Comparison of ENCODE assay signal across 8 cellular contexts in the genomic region with DNA sequence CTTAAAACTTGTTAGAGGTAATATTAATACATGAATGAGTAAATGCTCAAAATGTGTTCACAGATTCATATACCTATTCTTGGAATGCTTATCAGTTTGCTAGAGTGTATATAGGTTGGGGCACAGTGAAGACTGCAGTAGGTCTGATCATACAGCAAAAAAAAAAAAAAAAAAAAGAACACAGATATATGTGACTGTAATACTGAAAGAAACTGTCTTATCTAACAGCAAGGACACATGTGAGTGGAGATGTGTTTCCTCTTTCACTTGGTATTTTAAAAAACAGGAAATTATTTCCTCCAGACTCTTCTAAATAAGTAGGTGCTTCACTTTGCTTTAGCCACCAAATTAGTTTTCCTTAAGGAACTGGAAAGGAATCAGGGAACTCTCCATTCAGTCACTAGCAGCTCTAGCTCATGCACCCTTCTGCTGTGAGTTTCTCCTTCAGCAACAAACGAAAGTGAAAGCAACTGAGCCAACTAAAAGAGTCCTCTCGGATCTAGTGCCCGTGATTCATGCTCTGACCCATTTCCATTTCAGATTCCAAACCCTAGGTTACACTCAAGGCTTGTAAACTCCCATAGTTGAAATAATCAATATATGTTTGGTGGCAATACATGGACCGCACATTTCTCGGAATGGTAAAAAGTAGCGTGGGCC.
DNase-seq lines count a peak whose midpoint lies in the region; ATAC-seq and TF ChIP-seq lines count a peak whose summit lies in the region.

No MANE protein-coding gene starts in this region.

- H3K9me3 ChIP-seq in adrenal gland (replicated peaks in 1 of 3) (no peaks in the 10 kb centered on the region), right lobe of liver (no peaks in the 10 kb centered on the region), SJCRH30 (replicated peaks) (no peaks in the 10 kb centered on the region)

- TF ChIP-seq POLR2A in adrenal gland (IDR thresholded peaks at IDR 0.05) (no peak), right lobe of liver (IDR thresholded peaks at IDR 0.05) (no peak)

- peak; percentile 46 for DNase-seq in activated CD8-positive, alpha-beta memory T cell treated with anti-CD3 and anti-CD28 coated beads, Interleukin-2, amount 10 ng/mL, durations not matched to agents 7 days and 5 days
- no peak for DNase-seq in activated CD8-positive, alpha-beta memory T cell treated with anti-CD3 and anti-CD28 coated beads, Interleukin-2, amount 50 U/mL, for 48 hours
- DNase-seq in NCI-H2196 (lab: John Stamatoyannopoulos, UW; ENCODE audit: unreplicated experiment): peak; percentile 41
- peak; percentile 29 to 59 (median 43) for DNase-seq in adrenal gland
- no peak for DNase-seq in right lobe of liver
- no peak for DNase-seq in cortex of kidney (lab: John Stamatoyannopoulos, UW)
- no peak for DNase-seq in SJCRH30

- H3K27me3 ChIP-seq in adrenal gland (no peaks in the 10 kb centered on the region), right lobe of liver (no peaks in the 10 kb centered on the region), SJCRH30 (no peaks in the 10 kb centered on the region)

- no peaks in the 10 kb centered on the region for H3K9me3 Mint-ChIP-seq in activated CD8-positive, alpha-beta memory T cell treated with anti-CD3 and anti-CD28 coated beads, Interleukin-2, amount 10 ng/mL, durations not matched to agents 7 days and 5 days (ENCODE audit: low read depth)

- 50 to 55% (median 52%) methylated on average over 6 of the region's 6 CpGs for WGBS in adrenal gland, 4 donors
- WGBS in right lobe of liver (ENCODE audit: insufficient coverage, low coverage, low lambda C conversion rate, missing lambda C conversion rate): 44% methylated on average over 6 of the region's 6 CpGs

- CTCF ChIA-PET in activated CD8-positive, alpha-beta memory T cell treated with anti-CD3 and anti-CD28 coated beads, Interleukin-2, amount 10 ng/mL, durations not matched to agents 7 days and 5 days (lab: Charles Lee): no interaction called here

- H3K27me3 Mint-ChIP-seq in activated CD8-positive, alpha-beta memory T cell treated with anti-CD3 and anti-CD28 coated beads, Interleukin-2, amount 10 ng/mL, durations not matched to agents 7 days and 5 days: no peaks in the 10 kb centered on the region

- TF ChIP-seq CTCF in adrenal gland (IDR thresholded peaks at IDR 0.05) (no peak), right lobe of liver (IDR thresholded peaks at IDR 0.05) (no peak)

- intact Hi-C loops in adrenal gland (cut with DNase I): no loop called here
- intact Hi-C loops in right lobe of liver (cut with DNase I): no loop called here

- peaks cover 7% of the 10 kb centered on the region for H3K4me1 Mint-ChIP-seq in activated CD8-positive, alpha-beta memory T cell treated with anti-CD3 and anti-CD28 coated beads, Interleukin-2, amount 10 ng/mL, durations not matched to agents 7 days and 5 days

- H3K36me3 Mint-ChIP-seq in activated CD8-positive, alpha-beta memory T cell treated with anti-CD3 and anti-CD28 coated beads, Interleukin-2, amount 10 ng/mL, durations not matched to agents 7 days and 5 days: peaks cover 3% of the 10 kb centered on the region

- H3K36me3 ChIP-seq in adrenal gland (replicated peaks in 1 of 2): no peaks in the 10 kb centered on the region
- no peaks in the 10 kb centered on the region for H3K36me3 ChIP-seq in right lobe of liver
- H3K36me3 ChIP-seq in SJCRH30: no peaks in the 10 kb centered on the region

- peak overlapping the region in 2 of 5 donors; percentile 30 to 32 for H3K27ac ChIP-seq in adrenal gland
- peak overlapping the region in 1 of 3 donors; percentile 36 for H3K27ac ChIP-seq in right lobe of liver
- H3K27ac ChIP-seq in SJCRH30: no peak overlapping the region

- H3K4me3 Mint-ChIP-seq in activated CD8-positive, alpha-beta memory T cell treated with anti-CD3 and anti-CD28 coated beads, Interleukin-2, amount 10 ng/mL, durations not matched to agents 7 days and 5 days: peak overlapping the region; percentile 68

- peak overlapping the region; percentile 77 for H3K27ac Mint-ChIP-seq in activated CD8-positive, alpha-beta memory T cell treated with anti-CD3 and anti-CD28 coated beads, Interleukin-2, amount 10 ng/mL, durations not matched to agents 7 days and 5 days

- peak overlapping the region in 1 of 4 donors; percentile 17 for H3K4me3 ChIP-seq in adrenal gland
- peak overlapping the region; percentile 4 to 36 (median 5) for H3K4me3 ChIP-seq in right lobe of liver
- H3K4me3 ChIP-seq in SJCRH30: no peak overlapping the region

- ATAC-seq in activated CD8-positive, alpha-beta memory T cell treated with anti-CD3 and anti-CD28 coated beads, Interleukin-2, amount 10 ng/mL, durations not matched to agents 7 days and 5 days: peak; percentile 99
- ATAC-seq in HG02759 (IDR thresholded peaks at IDR 0.05; ENCODE audit: unreplicated experiment): peak; percentile 96
- peak; percentile 94 to 100 (median 96) for ATAC-seq in right lobe of liver

- H3K4me1 ChIP-seq in adrenal gland (replicated peaks in 1 of 2) (peaks cover 0 to 4% of the 10 kb centered on the region in 2 donors), right lobe of liver (no peaks in the 10 kb centered on the region), SJCRH30 (no peaks in the 10 kb centered on the region)

Comparison
In these comparisons a context has a peak if more than half of its experiments do, and no peak if none do; other contexts are left out.
1. DNase-seq: peak in activated CD8-positive, alpha-beta memory T cell treated with anti-CD3 and anti-CD28 coated beads, Interleukin-2, amount 10 ng/mL, durations not matched to agents 7 days and 5 days (single experiment), NCI-H2196 (single experiment) and adrenal gland (7 of 7); none in activated CD8-positive, alpha-beta memory T cell treated with anti-CD3 and anti-CD28 coated beads, Interleukin-2, amount 50 U/mL, for 48 hours (single experiment), right lobe of liver (0 of 3), cortex of kidney (single experiment) and SJCRH30 (0 of 2).
2. Peak in every context shown above with its lines, with median percentiles within 50 percentile points of each other: ATAC-seq.